In the genomic region with DNA sequence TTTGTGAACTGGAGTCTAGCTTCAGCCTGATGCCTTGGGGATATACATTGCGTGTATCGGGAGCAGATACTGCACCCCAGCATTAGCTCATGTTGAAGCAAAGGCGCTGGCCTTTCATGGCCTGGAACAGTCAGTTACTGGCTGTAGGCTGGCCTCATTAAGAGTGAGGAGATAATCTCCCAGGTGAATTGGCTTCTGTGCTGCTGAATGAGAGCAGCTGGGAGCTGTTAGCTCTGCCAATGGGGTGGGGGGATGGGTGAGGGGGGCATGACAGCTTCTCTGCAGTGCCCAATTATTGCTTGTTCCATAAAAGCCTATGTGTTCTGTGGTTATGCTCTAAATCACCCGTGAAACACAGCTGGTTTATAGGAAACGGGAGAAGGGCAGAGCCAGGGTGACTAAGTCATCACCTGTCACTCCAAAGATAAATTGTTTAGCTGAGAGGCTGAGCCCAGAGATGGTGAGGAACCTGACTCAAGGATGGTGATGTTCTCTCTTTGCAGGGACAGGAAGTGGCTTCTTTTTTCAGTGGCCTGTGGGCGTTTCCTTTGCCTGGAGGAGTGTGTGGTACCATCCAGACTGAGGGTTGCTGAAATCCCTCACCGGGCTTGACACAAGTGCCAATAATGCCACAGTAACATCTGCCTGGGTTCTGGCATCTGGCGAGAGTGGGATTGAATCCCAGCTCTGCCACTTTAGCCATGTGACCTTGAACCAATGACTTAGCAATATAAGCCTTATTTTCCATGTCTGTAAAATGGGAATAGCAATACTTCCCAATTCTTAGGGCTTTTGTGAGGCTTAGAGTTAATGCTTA, we compare ENCODE assay signal across 8 cellular contexts.
A peak's percentile ranks its signal among the peaks of the same experiment; 100 is the strongest.
DNase-seq lines count a peak whose midpoint lies in the region; ATAC-seq and TF ChIP-seq lines count a peak whose summit lies in the region.

No MANE protein-coding gene starts in this region.

- WGBS in thyroid gland, 2 donors, result 81 to 86% methylated on average over 8 of the region's 8 CpGs

- DNase-seq in GM10248 (ENCODE audit: extremely low spot score) (peak; percentile 50), NCI-H1105 treated with DMSO at 0.1 percent for 48 hours (lab: John Stamatoyannopoulos, UW) (peak; percentile 84), ascending aorta (ENCODE audit: low spot score in 2 of 2) (peak in 1 of 2 donors; percentile 72), memory B cell (ENCODE audit: low spot score in 2 of 2) (no peak), thyroid gland (no peak)
- peak; percentile 86 for DNase-seq in T-helper 2 cell treated with Interferon-gamma antibody and Interleukin-4, amounts not matched to agents 5 μg/mL and 100 μg/mL, for 36 hours (ENCODE audit: low spot score)

- POLR2A ChIA-PET in GM10248 (lab: Yijun Ruan, JAX), result interaction anchor here (1.2 to 1.4 kb wide), 3 partner anchors 9 to 18 kb away, joined by 3 to 11 read pairs (median 4); no protein-coding TSS in a partner anchor

- H3K9me3 ChIP-seq in ascending aorta (no peaks in the 10 kb centered on the region), thyroid gland (no peaks in the 10 kb centered on the region)

- peaks cover 46% of the 10 kb centered on the region for H3K4me1 Mint-ChIP-seq in T-helper 2 cell treated with Interferon-gamma antibody and Interleukin-4, amounts not matched to agents 5 μg/mL and 100 μg/mL, for 36 hours (ENCODE audit: low read depth)
- H3K4me1 Mint-ChIP-seq in memory B cell, result peaks cover 30% of the 10 kb centered on the region
- H3K4me1 Mint-ChIP-seq in stimulated activated memory B cell treated with anti-CD40 and anti-IgM and Interleukin-4, amounts not matched to agents 10 μg/mL and 1 μg/mL and 100 μg/mL, for 72 hours, result peaks cover 64% of the 10 kb centered on the region

- no peaks in the 10 kb centered on the region for H3K9me3 Mint-ChIP-seq in T-helper 2 cell treated with Interferon-gamma antibody and Interleukin-4, amounts not matched to agents 5 μg/mL and 100 μg/mL, for 36 hours
- H3K9me3 Mint-ChIP-seq in memory B cell, result peaks cover 2% of the 10 kb centered on the region
- no peaks in the 10 kb centered on the region for H3K9me3 Mint-ChIP-seq in stimulated activated memory B cell treated with anti-CD40 and anti-IgM and Interleukin-4, amounts not matched to agents 10 μg/mL and 1 μg/mL and 100 μg/mL, for 72 hours

- intact Hi-C loops in ascending aorta (cut with DNase I) (loop anchor here (2.0 kb wide), 1 partner anchor 17 kb away; no protein-coding TSS in a partner anchor), thyroid gland (cut with DNase I) (no loop called here)

- H3K4me3 ChIP-seq in ascending aorta (no peak overlapping the region), thyroid gland (replicated peaks in 1 of 3) (no peak overlapping the region)

- CTCF ChIA-PET in GM10248 (lab: Yijun Ruan, JAX), result interaction anchor here (1.0 to 6.9 kb wide), 13 partner anchors 8 to 320 kb away, joined by 3 to 72 read pairs (median 5); partner anchors contain the start of gene ZNF217

- no peak for TF ChIP-seq CTCF in GM10248 (IDR thresholded peaks at IDR 0.05; ENCODE audit: control extremely low read depth, extremely low read depth, low read depth, missing control alignments)
- TF ChIP-seq CTCF in ascending aorta (IDR thresholded peaks at IDR 0.05), result no peak
- no peak for TF ChIP-seq CTCF in thyroid gland (IDR thresholded peaks at IDR 0.05)

- H3K4me1 ChIP-seq in ascending aorta (peaks cover 0 to 22% of the 10 kb centered on the region in 2 donors), thyroid gland (peaks cover 15 to 31% of the 10 kb centered on the region in 2 donors)

- H3K27me3 ChIP-seq in ascending aorta (no peaks in the 10 kb centered on the region), thyroid gland (no peaks in the 10 kb centered on the region)

- ATAC-seq in HG02571 (IDR thresholded peaks at IDR 0.05; ENCODE audit: unreplicated experiment) (peak; percentile 56), memory B cell (ENCODE audit: low read depth) (peak; percentile 90)
- peak; percentile 89 for ATAC-seq in stimulated activated memory B cell treated with anti-CD40 and anti-IgM and Interleukin-4, amounts not matched to agents 10 μg/mL and 1 μg/mL and 100 μg/mL, for 72 hours

- peak overlapping the region; percentile 70 for H3K4me3 Mint-ChIP-seq in T-helper 2 cell treated with Interferon-gamma antibody and Interleukin-4, amounts not matched to agents 5 μg/mL and 100 μg/mL, for 36 hours
- no peak overlapping the region for H3K4me3 Mint-ChIP-seq in memory B cell
- H3K4me3 Mint-ChIP-seq in stimulated activated memory B cell treated with anti-CD40 and anti-IgM and Interleukin-4, amounts not matched to agents 10 μg/mL and 1 μg/mL and 100 μg/mL, for 72 hours, result no peak overlapping the region

- TF ChIP-seq POLR2A in thyroid gland (IDR thresholded peaks at IDR 0.05), result no peak

- peak overlapping the region; percentile 84 for H3K27ac Mint-ChIP-seq in T-helper 2 cell treated with Interferon-gamma antibody and Interleukin-4, amounts not matched to agents 5 μg/mL and 100 μg/mL, for 36 hours
- H3K27ac Mint-ChIP-seq in memory B cell, result peak overlapping the region; percentile 28
- peak overlapping the region; percentile 79 for H3K27ac Mint-ChIP-seq in stimulated activated memory B cell treated with anti-CD40 and anti-IgM and Interleukin-4, amounts not matched to agents 10 μg/mL and 1 μg/mL and 100 μg/mL, for 72 hours

- no peaks in the 10 kb centered on the region for H3K27me3 Mint-ChIP-seq in T-helper 2 cell treated with Interferon-gamma antibody and Interleukin-4, amounts not matched to agents 5 μg/mL and 100 μg/mL, for 36 hours (ENCODE audit: low read depth)
- H3K27me3 Mint-ChIP-seq in memory B cell, result no peaks in the 10 kb centered on the region
- H3K27me3 Mint-ChIP-seq in stimulated activated memory B cell treated with anti-CD40 and anti-IgM and Interleukin-4, amounts not matched to agents 10 μg/mL and 1 μg/mL and 100 μg/mL, for 72 hours, result no peaks in the 10 kb centered on the region

- peak overlapping the region; percentile 70 to 71 for H3K27ac ChIP-seq in ascending aorta
- peak overlapping the region in 1 of 3 donors; percentile 88 for H3K27ac ChIP-seq in thyroid gland

- H3K36me3 ChIP-seq in ascending aorta, result no peaks in the 10 kb centered on the region
- H3K36me3 ChIP-seq in thyroid gland, result no peaks in the 10 kb centered on the region

- no peaks in the 10 kb centered on the region for H3K36me3 Mint-ChIP-seq in T-helper 2 cell treated with Interferon-gamma antibody and Interleukin-4, amounts not matched to agents 5 μg/mL and 100 μg/mL, for 36 hours (ENCODE audit: low read depth)
- H3K36me3 Mint-ChIP-seq in memory B cell, result no peaks in the 10 kb centered on the region
- H3K36me3 Mint-ChIP-seq in stimulated activated memory B cell treated with anti-CD40 and anti-IgM and Interleukin-4, amounts not matched to agents 10 μg/mL and 1 μg/mL and 100 μg/mL, for 72 hours, result no peaks in the 10 kb centered on the region

Comparison
In these comparisons a context has a peak if more than half of its experiments do, and no peak if none do; other contexts are left out.
1. DNase-seq: peak in GM10248 (single experiment), NCI-H1105 treated with DMSO at 0.1 percent for 48 hours (single experiment) and T-helper 2 cell treated with Interferon-gamma antibody and Interleukin-4, amounts not matched to agents 5 μg/mL and 100 μg/mL, for 36 hours (single experiment); none in memory B cell (0 of 2) and thyroid gland (0 of 2).
2. H3K27ac Mint-ChIP-seq: peak in every context shown above with its lines; median percentile 84 in T-helper 2 cell treated with Interferon-gamma antibody and Interleukin-4, amounts not matched to agents 5 μg/mL and 100 μg/mL, for 36 hours; 79 in stimulated activated memory B cell treated with anti-CD40 and anti-IgM and Interleukin-4, amounts not matched to agents 10 μg/mL and 1 μg/mL and 100 μg/mL, for 72 hours; 28 in memory B cell.
3. Peak in every context shown above with its lines, with median percentiles within 50 percentile points of each other: ATAC-seq.